ENCODE assay signal across 8 cellular contexts in the genomic region with DNA sequence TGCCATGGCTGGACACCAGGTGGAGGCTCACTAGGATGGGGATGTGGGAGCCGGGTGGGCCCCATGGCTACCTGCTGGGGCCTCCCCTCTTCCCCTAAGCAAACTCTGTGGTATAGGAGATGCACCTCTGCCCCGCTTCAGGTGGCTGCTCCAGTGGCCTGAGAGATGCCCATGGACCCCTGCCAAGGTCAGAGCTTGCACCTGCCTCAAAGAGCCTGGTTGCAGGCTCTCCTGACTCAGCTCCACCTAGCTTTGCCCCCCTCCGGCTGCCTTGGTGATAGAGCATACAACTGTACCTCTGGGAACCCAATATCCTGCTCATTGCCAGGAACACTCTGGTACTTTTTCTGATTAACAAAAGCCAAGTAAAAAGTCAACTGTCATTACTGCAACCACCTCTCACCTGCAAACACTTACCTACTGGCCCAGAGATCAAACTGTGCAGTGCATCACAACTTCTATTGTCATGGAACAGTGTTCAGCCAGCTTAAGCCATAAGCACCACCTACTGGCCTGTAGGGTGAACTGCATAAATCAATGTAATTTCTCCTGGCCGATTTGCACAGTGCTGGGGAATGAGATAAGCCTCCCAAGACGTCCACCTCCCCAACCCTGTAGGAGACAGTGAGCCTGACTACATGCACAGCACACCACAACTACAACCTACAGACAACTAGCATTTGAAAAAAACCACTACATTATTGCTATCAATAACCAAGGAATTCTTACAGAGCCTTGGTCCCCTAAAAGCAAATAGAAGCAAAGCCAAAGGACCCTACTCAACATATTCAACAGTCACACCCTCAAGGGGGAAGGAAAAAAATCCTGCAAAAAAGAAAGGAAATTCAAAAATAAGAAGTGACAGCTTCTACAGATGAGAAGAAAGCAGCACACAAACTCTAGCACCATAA.
A peak's percentile ranks its signal among the peaks of the same experiment; 100 is the strongest.
DNase-seq lines count a peak whose midpoint lies in the region; ATAC-seq and TF ChIP-seq lines count a peak whose summit lies in the region.

No MANE protein-coding gene starts in this region.

- H4K12ac ChIP-seq in trophoblast cell (ENCODE audit: low read depth, low read length): no peak overlapping the region

- H2AK5ac ChIP-seq in trophoblast cell (ENCODE audit: low read length): no peak overlapping the region

- H2AFZ ChIP-seq in OCI-LY7 (ENCODE audit: low read length) (peak overlapping the region; percentile 18; the same call in 1 of the 2 replicates), trophoblast cell (ENCODE audit: insufficient read depth, low read length, poor library complexity) (no peak overlapping the region)

- no peak overlapping the region for H3K9ac ChIP-seq in trophoblast cell (ENCODE audit: low read length)

- BruUV-seq in OCI-LY7 (replicated peaks; lab: Mats Ljungman, UMichigan): no TSS peak

- H4K20me1 ChIP-seq in OCI-LY7 (ENCODE audit: insufficient read depth, low read length): no peaks in the 10 kb centered on the region

- no peak overlapping the region for H4K8ac ChIP-seq in trophoblast cell (ENCODE audit: low read depth, low read length)

- H3K14ac ChIP-seq in trophoblast cell (ENCODE audit: low read length): no peak overlapping the region

- peak; percentile 98 for ATAC-seq in GM21381 (IDR thresholded peaks at IDR 0.05; ENCODE audit: unreplicated experiment)
- peak; percentile 98 for ATAC-seq in HG03565 (IDR thresholded peaks at IDR 0.05; ENCODE audit: unreplicated experiment)
- ATAC-seq in gastroesophageal sphincter: peak; percentile 71

- no peak overlapping the region for H4K91ac ChIP-seq in trophoblast cell (ENCODE audit: low read depth, low read length)

- TF ChIP-seq POLR2A in gastroesophageal sphincter (IDR thresholded peaks at IDR 0.05): no peak

- no peaks in the 10 kb centered on the region for H3K79me1 ChIP-seq in trophoblast cell (ENCODE audit: low read length)

- intact Hi-C loops in OCI-LY7 (cut with micrococcal nuclease; ENCODE audit: unreplicated experiment): loop anchor here (1.0 to 5.0 kb wide), 4 partner anchors 65 to 726 kb away; no protein-coding TSS in a partner anchor

- WGBS in gastroesophageal sphincter (ENCODE audit: low coverage in 1 of 2), 2 donors: 0% methylated on average over 1 of the region's 5 CpGs; no CpG with 5 or more reads in 1 of the 2 donors
- WGBS in trophoblast cell (ENCODE audit: extremely low coverage, insufficient coverage, insufficient read length): no CpG with 5 or more reads among the region's 5 CpGs

- CTCF ChIA-PET in OCI-LY7 (lab: Charles Lee; ENCODE audit: unreplicated experiment): no interaction called here

- peaks cover 30% of the 10 kb centered on the region for H3K4me1 ChIP-seq in OCI-LY7 (ENCODE audit: insufficient read depth, low read length, poor library complexity, severe bottlenecking)
- H3K4me1 ChIP-seq in gastroesophageal sphincter: no peaks in the 10 kb centered on the region
- H3K4me1 ChIP-seq in trophoblast cell (ENCODE audit: control insufficient read depth in 1 of 2, insufficient read depth in 2 of 2, low read length in 2 of 2): no peaks in the 10 kb centered on the region

- H3K4me3 ChIP-seq in OCI-LY7 (ENCODE audit: low read depth, low read length, poor library complexity, severe bottlenecking) (no peak overlapping the region), gastroesophageal sphincter (no peak overlapping the region), trophoblast cell (ENCODE audit: low read depth, low read length) (no peak overlapping the region)

- no peak overlapping the region for H3K23ac ChIP-seq in trophoblast cell (ENCODE audit: low read length)

- no peak overlapping the region for H2BK5ac ChIP-seq in trophoblast cell (ENCODE audit: low read depth, low read length, poor library complexity)

- peaks cover 39% of the 10 kb centered on the region; the same call in 1 of the 2 replicates for H3K9me3 ChIP-seq in OCI-LY7 (ENCODE audit: low read length)
- peaks cover 0 to 9% (median 0%) of the 10 kb centered on the region in 3 donors for H3K9me3 ChIP-seq in gastroesophageal sphincter
- no peaks in the 10 kb centered on the region for H3K9me3 ChIP-seq in trophoblast cell (ENCODE audit: insufficient read depth, low read depth, low read length)

- TF ChIP-seq CTCF in OCI-LY7 (conservative IDR thresholded peaks at IDR 0.05; ENCODE audit: low read length) (peak; percentile 95), gastroesophageal sphincter (IDR thresholded peaks at IDR 0.05) (peak; percentile 68 to 85 (median 74))

- H3K27me3 ChIP-seq in gastroesophageal sphincter: no peaks in the 10 kb centered on the region
- no peaks in the 10 kb centered on the region for H3K27me3 ChIP-seq in trophoblast cell (ENCODE audit: insufficient read depth, low read length)

- H2BK12ac ChIP-seq in trophoblast cell (ENCODE audit: low read length): no peak overlapping the region

- peaks cover 13% of the 10 kb centered on the region; the same call in 1 of the 2 replicates for H3K79me2 ChIP-seq in OCI-LY7 (ENCODE audit: insufficient read depth, low read depth, low read length)
- H3K79me2 ChIP-seq in trophoblast cell (ENCODE audit: control insufficient read depth, insufficient read depth, low read length, poor library complexity): no peaks in the 10 kb centered on the region

- 0 out of 2 replicates have a peak overlapping the region, but pooled peaks have one; percentile 14 for H3K4me2 ChIP-seq in OCI-LY7 (ENCODE audit: low read length)
- H3K4me2 ChIP-seq in trophoblast cell (ENCODE audit: low read length): no peak overlapping the region

- no peak overlapping the region for H3K27ac ChIP-seq in OCI-LY7 (ENCODE audit: low read depth, low read length, poor library complexity, severe bottlenecking)
- H3K27ac ChIP-seq in gastroesophageal sphincter: no peak overlapping the region
- no peak overlapping the region for H3K27ac ChIP-seq in trophoblast cell (ENCODE audit: low read depth, low read length)

- H3K18ac ChIP-seq in trophoblast cell (ENCODE audit: low read length): no peak overlapping the region

- peak; percentile 9 for DNase-seq in Daoy (ENCODE audit: low read depth)
- DNase-seq in OCI-LY7 (ENCODE audit: low spot score): peak; percentile 84
- peak; percentile 11 for DNase-seq in activated T-helper 1 cell treated with Interleukin-2 at 50 U/mL for 16 hours (ENCODE audit: low read depth)
- peak; percentile 34 to 74 for DNase-seq in trophoblast cell
- no peak for DNase-seq in middle frontal gyrus (ENCODE audit: extremely low spot score, low spot score)

- no peak overlapping the region for H3K4ac ChIP-seq in trophoblast cell (ENCODE audit: low read depth, low read length)

- no peak for TF ChIP-seq EP300 in gastroesophageal sphincter (IDR thresholded peaks at IDR 0.05)

- POLR2A ChIA-PET in OCI-LY7 (lab: Charles Lee): interaction anchor here (0.5 to 0.8 kb wide), 4 partner anchors 35 to 651 kb away, joined by 3 to 4 read pairs (median 3); no protein-coding TSS in a partner anchor

- H2BK120ac ChIP-seq in trophoblast cell (ENCODE audit: insufficient read depth, low read length, poor library complexity): no peak overlapping the region

- no peaks in the 10 kb centered on the region for H3K9me2 ChIP-seq in OCI-LY7 (ENCODE audit: insufficient read depth, low read length)

- H3K36me3 ChIP-seq in OCI-LY7 (ENCODE audit: insufficient read depth, low read length) (peaks cover 24% of the 10 kb centered on the region), gastroesophageal sphincter (no peaks in the 10 kb centered on the region), trophoblast cell (ENCODE audit: control insufficient read depth in 1 of 2, insufficient read depth in 2 of 2, low read length in 2 of 2) (no peaks in the 10 kb centered on the region)
